Comparison of ENCODE assay signal across 11 cellular contexts in genomic region chrX:104254442-104255115, GRCh38. TPM values are rescaled to one million over a fixed set of nuclear protein-coding genes. Genes with fewer than 3 reads are reported as not detected.
DNase-seq lines count a peak whose midpoint lies in the region; ATAC-seq and TF ChIP-seq lines count a peak whose summit lies in the region.
"Had no signal": no experiment of that assay in that cellular context is flagged by ENCODE, and none has a peak within 500 bp of the region (broad histone marks: within the 10 kb centered on the region; RNA-seq: fewer than 3 reads in every experiment).

ESX1 (minus strand) TSS chrX:104254933; CDS start chrX:104254849, 84 bp downstream.

- H3K9me3 ChIP-seq in ES-I3 (ENCODE audit: control insufficient read depth, insufficient read depth, low read length) (no peaks in the 10 kb centered on the region), RWPE2 (ENCODE audit: severe bottlenecking) (no peaks in the 10 kb centered on the region)

- H3K27me3 ChIP-seq in RWPE2 (ENCODE audit: insufficient read depth, poor library complexity, severe bottlenecking) = peaks cover 27% of the 10 kb centered on the region
- no peaks in the 10 kb centered on the region for H3K27me3 ChIP-seq in rectal smooth muscle tissue (ENCODE audit: control insufficient read depth, insufficient read depth, low read length)

- DNase-seq in RWPE2 (ENCODE audit: low spot score) = no peak
- DNase-seq in epithelial cell of proximal tubule (ENCODE audit: low read depth) = no peak
- no peak for DNase-seq in HT-29 (ENCODE audit: low spot score)
- DNase-seq: NCI-H1092 treated with DMSO at 0.1 percent for 48 hours had no signal

- TF ChIP-seq CTCF in RWPE2 (IDR thresholded peaks at IDR 0.05; ENCODE audit: poor library complexity, severe bottlenecking) (no peak), epithelial cell of proximal tubule (conservative IDR thresholded peaks at IDR 0.05; ENCODE audit: low read depth, low read length) (no peak)

- ATAC-seq in RWPE2 (ENCODE audit: low read depth) (peak; percentile 62), GM18502 (IDR thresholded peaks at IDR 0.05; ENCODE audit: poor library complexity, unreplicated experiment) (no peak), HG02798 (IDR thresholded peaks at IDR 0.05; ENCODE audit: poor library complexity, unreplicated experiment) (no peak), HG03139 (IDR thresholded peaks at IDR 0.05; ENCODE audit: unreplicated experiment) (no peak)

- no peaks in the 10 kb centered on the region for H3K36me3 ChIP-seq in ES-I3 (ENCODE audit: insufficient read depth, low read length)
- no peaks in the 10 kb centered on the region for H3K36me3 ChIP-seq in RWPE2 (ENCODE audit: low read depth)
- no peaks in the 10 kb centered on the region for H3K36me3 ChIP-seq in rectal smooth muscle tissue (ENCODE audit: control insufficient read depth, insufficient read depth, low read length)

- H3K4me3 ChIP-seq in RWPE2 (ENCODE audit: severe bottlenecking) (peak within 1 kb of the TSS; percentile 18), epithelial cell of proximal tubule (ENCODE audit: low read depth, low read length) (peak within 1 kb of the TSS; percentile 6), rectal smooth muscle tissue (ENCODE audit: low read length) (peak within 1 kb of the TSS; percentile 21)

- H3K27ac ChIP-seq in RWPE2 (ENCODE audit: poor library complexity, severe bottlenecking) = no peak within 1 kb of the TSS
- no peak within 1 kb of the TSS for H3K27ac ChIP-seq in rectal smooth muscle tissue (ENCODE audit: low read depth, low read length)

- H3K9ac ChIP-seq in ES-I3 (ENCODE audit: low read depth, low read length) (peak within 1 kb of the TSS; percentile 52; the same call in 1 of the 2 replicates), rectal smooth muscle tissue (ENCODE audit: low read length) (no peak within 1 kb of the TSS)

- H3K4me1 ChIP-seq in ES-I3 (ENCODE audit: insufficient read depth, low read length) (no peaks in the 10 kb centered on the region), RWPE2 (ENCODE audit: insufficient read depth, poor library complexity, severe bottlenecking) (peaks cover 9% of the 10 kb centered on the region), rectal smooth muscle tissue (ENCODE audit: control insufficient read depth, insufficient read depth, low read length) (no peaks in the 10 kb centered on the region)

RNA-seq across cellular contexts. Expression of gene ESX1, which starts in this region (rescaled TPM):
- 0.22 TPM in 1 of 2 replicates, not detected in the other for total RNA-seq in epithelial cell of proximal tubule
- total RNA-seq in HT-29 (2014; rRNA removed; shearing (Covaris generic)) = not detected in 2 replicates
- total RNA-seq: cardiac septum, liver had no signal
